24 cellular contexts compared by ENCODE assay signal in the genomic region with DNA sequence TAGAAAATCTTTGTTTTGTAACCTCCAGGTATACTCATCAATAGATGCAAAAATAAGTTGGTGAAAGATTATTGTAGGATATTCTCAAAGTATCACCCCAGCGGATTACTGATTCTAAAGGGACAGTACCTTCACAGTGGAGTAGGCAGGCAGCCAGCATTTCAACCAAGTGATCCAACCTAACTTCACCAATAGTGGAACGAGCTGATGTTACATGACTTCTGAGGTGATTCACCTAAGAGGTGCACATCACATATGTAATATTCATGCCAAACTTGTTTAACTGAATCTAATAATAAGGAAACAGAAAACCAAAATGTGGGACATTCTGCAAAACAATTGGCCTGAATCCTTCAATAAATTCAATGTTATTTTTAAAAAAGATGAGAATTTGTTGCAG.
"Had no signal": no experiment of that assay in that cellular context is flagged by ENCODE, and none has a peak within 500 bp of the region (broad histone marks: within the 10 kb centered on the region; RNA-seq: fewer than 3 reads in every experiment).

No MANE protein-coding gene starts in this region.

- H3K27ac ChIP-seq: HL-60, SJCRH30 had no signal

- DNase-seq: Karpas-422, KG1, MG63, NCI-H1092, NCI-H1105 treated with DMSO at 0.1 percent for 48 hours, NCI-H1417 treated with DMSO at 0.1 percent for 48 hours, NCI-H146, NCI-H1694 treated with DMSO at 0.1 percent for 48 hours, NCI-H2029, NCI-H2081 treated with DMSO at 0.1 percent for 48 hours, NCI-H2171, NCI-H226, NCI-H446, NCI-H510A, NCI-H524 treated with DMSO at 0.1 percent for 48 hours, NCI-H69, NCI-H774, RPMI8226, SHP77 treated with DMSO at 0.1 percent for 48 hours, SJCRH30 had no signal

- H3K4me3 ChIP-seq: MG63, SJCRH30 had no signal

- ATAC-seq: SK-N-SH treated with all-trans-retinoic acid at 6 μM for 48 hours had no signal

- FAIRE-seq: HTR-8/SVneo, RCC 7860 had no signal

- H3K27me3 ChIP-seq: MG63, SJCRH30 had no signal

- H3K36me3 ChIP-seq: MG63, SJCRH30 had no signal

- H3K9me3 ChIP-seq: MG63, SJCRH30 had no signal
